1 cellular context compared by ENCODE assay signal in genomic region chr1:31881698-31882000, GRCh38.
TF ChIP-seq lines count a peak whose summit lies in the region.

No MANE protein-coding gene starts in this region.

TF ChIP-seq in HepG2, 621 proteins besides CTCF, POLR2A, EP300 and RAD21 (continued from another document and continues in another):
- peak; percentile 56; the same call in 1 of the 2 replicates for TF ChIP-seq GATAD2A (CRISPR knock-in tag; IDR thresholded peaks at IDR 0.05)
- TF ChIP-seq SKI (IDR thresholded peaks at IDR 0.05; ENCODE audit: partially characterized antibody) = peak; percentile 26
- TF ChIP-seq RFX5 (IDR thresholded peaks at IDR 0.05; ENCODE audit: low read depth, low read length) = no peak
- TF ChIP-seq, protein P1, sequence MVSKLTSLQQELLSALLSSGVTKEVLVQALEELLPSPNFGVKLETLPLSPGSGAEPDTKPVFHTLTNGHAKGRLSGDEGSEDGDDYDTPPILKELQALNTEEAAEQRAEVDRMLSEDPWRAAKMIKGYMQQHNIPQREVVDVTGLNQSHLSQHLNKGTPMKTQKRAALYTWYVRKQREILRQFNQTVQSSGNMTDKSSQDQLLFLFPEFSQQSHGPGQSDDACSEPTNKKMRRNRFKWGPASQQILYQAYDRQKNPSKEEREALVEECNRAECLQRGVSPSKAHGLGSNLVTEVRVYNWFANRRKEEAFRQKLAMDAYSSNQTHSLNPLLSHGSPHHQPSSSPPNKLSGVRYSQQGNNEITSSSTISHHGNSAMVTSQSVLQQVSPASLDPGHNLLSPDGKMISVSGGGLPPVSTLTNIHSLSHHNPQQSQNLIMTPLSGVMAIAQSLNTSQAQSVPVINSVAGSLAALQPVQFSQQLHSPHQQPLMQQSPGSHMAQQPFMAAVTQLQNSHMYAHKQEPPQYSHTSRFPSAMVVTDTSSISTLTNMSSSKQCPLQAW (CRISPR knock-in tag; IDR thresholded peaks at IDR 0.05) = 0 out of 2 replicates have a peak, but pooled peaks have one; percentile 27
- TF ChIP-seq, protein P2, sequence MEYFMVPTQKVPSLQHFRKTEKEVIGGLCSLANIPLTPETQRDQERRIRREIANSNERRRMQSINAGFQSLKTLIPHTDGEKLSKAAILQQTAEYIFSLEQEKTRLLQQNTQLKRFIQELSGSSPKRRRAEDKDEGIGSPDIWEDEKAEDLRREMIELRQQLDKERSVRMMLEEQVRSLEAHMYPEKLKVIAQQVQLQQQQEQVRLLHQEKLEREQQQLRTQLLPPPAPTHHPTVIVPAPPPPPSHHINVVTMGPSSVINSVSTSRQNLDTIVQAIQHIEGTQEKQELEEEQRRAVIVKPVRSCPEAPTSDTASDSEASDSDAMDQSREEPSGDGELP (IDR thresholded peaks at IDR 0.05; ENCODE audit: borderline replicate concordance, low read depth) = no peak
- TF ChIP-seq NR2F6 (IDR thresholded peaks at IDR 0.05) = no peak; the same call in none of the 2 replicates
- TF ChIP-seq NR2F6 (CRISPR knock-in tag; IDR thresholded peaks at IDR 0.05) = peak; percentile 61; the same call in 1 of the 2 replicates
- TF ChIP-seq TCF12 (IDR thresholded peaks at IDR 0.05) = no peak
- no peak for TF ChIP-seq TCF12 (CRISPR knock-in tag; IDR thresholded peaks at IDR 0.05)
- peak; percentile 67 for TF ChIP-seq PAXIP1 (CRISPR knock-in tag; conservative IDR thresholded peaks at IDR 0.05)
- TF ChIP-seq PHB2 (IDR thresholded peaks at IDR 0.05; ENCODE audit: partially characterized antibody) = no peak
- no peak for TF ChIP-seq ARNTL (CRISPR knock-in tag; IDR thresholded peaks at IDR 0.05)
- no peak for TF ChIP-seq ZFP1 (CRISPR knock-in tag; IDR thresholded peaks at IDR 0.05)
- TF ChIP-seq ZNF713 (CRISPR knock-in tag; IDR thresholded peaks at IDR 0.05) = no peak
- no peak for TF ChIP-seq ZFP41 (CRISPR knock-in tag; IDR thresholded peaks at IDR 0.05; ENCODE audit: borderline replicate concordance)
- TF ChIP-seq GZF1 (CRISPR knock-in tag; IDR thresholded peaks at IDR 0.05) = no peak
- TF ChIP-seq ZNF773 (CRISPR knock-in tag; IDR thresholded peaks at IDR 0.05; ENCODE audit: borderline replicate concordance) = no peak
- peak; percentile 63 for TF ChIP-seq DPF2 (CRISPR knock-in tag; IDR thresholded peaks at IDR 0.05; ENCODE audit: borderline replicate concordance, low read depth)
- TF ChIP-seq ZXDC (CRISPR knock-in tag; IDR thresholded peaks at IDR 0.05) = no peak
- TF ChIP-seq POLR2AphosphoS2 (IDR thresholded peaks at IDR 0.05; ENCODE audit: low read depth, low read length) = no peak
- 0 out of 2 replicates have a peak, but pooled peaks have one; percentile 15 for TF ChIP-seq ZMYM2 (CRISPR knock-in tag; IDR thresholded peaks at IDR 0.05)
- TF ChIP-seq YY1 (IDR thresholded peaks at IDR 0.05; ENCODE audit: insufficient read depth, insufficient replicate concordance, low read depth, low read length) = no peak
- no peak for TF ChIP-seq MYNN (CRISPR knock-in tag; IDR thresholded peaks at IDR 0.05; ENCODE audit: low read depth)
- TF ChIP-seq TRIM24 (CRISPR knock-in tag; IDR thresholded peaks at IDR 0.05) = no peak
- TF ChIP-seq GABPA (IDR thresholded peaks at IDR 0.05; ENCODE audit: low read depth, low read length) = no peak
- no peak for TF ChIP-seq GABPA (CRISPR knock-in tag; IDR thresholded peaks at IDR 0.05; ENCODE audit: low read depth)
- TF ChIP-seq MTA1 (CRISPR knock-in tag; IDR thresholded peaks at IDR 0.05; ENCODE audit: borderline replicate concordance) = 0 out of 2 replicates have a peak, but pooled peaks have one; percentile 39
- TF ChIP-seq, protein P3, sequence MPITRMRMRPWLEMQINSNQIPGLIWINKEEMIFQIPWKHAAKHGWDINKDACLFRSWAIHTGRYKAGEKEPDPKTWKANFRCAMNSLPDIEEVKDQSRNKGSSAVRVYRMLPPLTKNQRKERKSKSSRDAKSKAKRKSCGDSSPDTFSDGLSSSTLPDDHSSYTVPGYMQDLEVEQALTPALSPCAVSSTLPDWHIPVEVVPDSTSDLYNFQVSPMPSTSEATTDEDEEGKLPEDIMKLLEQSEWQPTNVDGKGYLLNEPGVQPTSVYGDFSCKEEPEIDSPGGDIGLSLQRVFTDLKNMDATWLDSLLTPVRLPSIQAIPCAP (CRISPR knock-in tag; IDR thresholded peaks at IDR 0.05; ENCODE audit: low read depth) = no peak
- no peak for TF ChIP-seq HNRNPLL (IDR thresholded peaks at IDR 0.05; ENCODE audit: low read depth, low read length, poor library complexity, severe bottlenecking)
- TF ChIP-seq ZNF737 (CRISPR knock-in tag; IDR thresholded peaks at IDR 0.05; ENCODE audit: borderline replicate concordance) = no peak
- TF ChIP-seq ZNF326 (CRISPR knock-in tag; IDR thresholded peaks at IDR 0.05; ENCODE audit: borderline replicate concordance) = no peak
- no peak for TF ChIP-seq HES4 (CRISPR knock-in tag; IDR thresholded peaks at IDR 0.05; ENCODE audit: borderline replicate concordance)
- TF ChIP-seq HOXA3 (CRISPR knock-in tag; IDR thresholded peaks at IDR 0.05) = peak; percentile 42; the same call in 1 of the 2 replicates
- TF ChIP-seq PRDM15 (CRISPR knock-in tag; IDR thresholded peaks at IDR 0.05) = no peak
- TF ChIP-seq THAP11 (CRISPR knock-in tag; IDR thresholded peaks at IDR 0.05) = no peak
- TF ChIP-seq, protein P4, sequence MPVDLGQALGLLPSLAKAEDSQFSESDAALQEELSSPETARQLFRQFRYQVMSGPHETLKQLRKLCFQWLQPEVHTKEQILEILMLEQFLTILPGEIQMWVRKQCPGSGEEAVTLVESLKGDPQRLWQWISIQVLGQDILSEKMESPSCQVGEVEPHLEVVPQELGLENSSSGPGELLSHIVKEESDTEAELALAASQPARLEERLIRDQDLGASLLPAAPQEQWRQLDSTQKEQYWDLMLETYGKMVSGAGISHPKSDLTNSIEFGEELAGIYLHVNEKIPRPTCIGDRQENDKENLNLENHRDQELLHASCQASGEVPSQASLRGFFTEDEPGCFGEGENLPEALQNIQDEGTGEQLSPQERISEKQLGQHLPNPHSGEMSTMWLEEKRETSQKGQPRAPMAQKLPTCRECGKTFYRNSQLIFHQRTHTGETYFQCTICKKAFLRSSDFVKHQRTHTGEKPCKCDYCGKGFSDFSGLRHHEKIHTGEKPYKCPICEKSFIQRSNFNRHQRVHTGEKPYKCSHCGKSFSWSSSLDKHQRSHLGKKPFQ (CRISPR knock-in tag; IDR thresholded peaks at IDR 0.05; ENCODE audit: insufficient replicate concordance) = no peak
- no peak for TF ChIP-seq FOXK2 (IDR thresholded peaks at IDR 0.05)
- no peak for TF ChIP-seq ZNF343 (CRISPR knock-in tag; IDR thresholded peaks at IDR 0.05)
- no peak for TF ChIP-seq ATRX (CRISPR knock-in tag; IDR thresholded peaks at IDR 0.05; ENCODE audit: borderline replicate concordance)
- TF ChIP-seq DNMT1 (CRISPR knock-in tag; IDR thresholded peaks at IDR 0.05) = no peak
- TF ChIP-seq ZNF30 (CRISPR knock-in tag; IDR thresholded peaks at IDR 0.05) = no peak
- no peak for TF ChIP-seq MTF1 (CRISPR knock-in tag; IDR thresholded peaks at IDR 0.05)
- no peak for TF ChIP-seq ZSCAN29 (CRISPR knock-in tag; conservative IDR thresholded peaks at IDR 0.05)
- peak; percentile 41; the same call in 1 of the 2 replicates for TF ChIP-seq SAP130 (CRISPR knock-in tag; IDR thresholded peaks at IDR 0.05; ENCODE audit: low read depth)
